2 cellular contexts compared by ENCODE assay signal in the genomic region with DNA sequence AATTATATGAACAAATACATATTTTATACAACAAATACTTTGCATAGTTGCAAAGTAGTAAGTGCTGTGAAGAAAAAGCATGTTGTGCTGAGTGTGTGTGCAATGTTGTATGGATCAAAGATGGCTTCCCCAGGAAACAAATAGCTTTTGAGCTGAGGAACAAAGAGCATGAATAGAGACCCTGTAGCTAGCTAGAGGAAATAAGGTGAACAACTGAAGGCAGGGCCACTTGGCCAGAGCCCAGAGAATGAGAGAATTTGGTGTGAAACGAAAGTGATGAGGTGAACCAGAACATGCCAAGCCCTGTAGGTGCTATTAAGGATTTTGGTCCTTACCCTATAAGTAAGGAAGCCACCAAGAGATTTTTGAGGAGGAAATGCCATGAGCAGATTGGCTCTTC.
TF ChIP-seq lines count a peak whose summit lies in the region.

No MANE protein-coding gene starts in this region.

TF ChIP-seq in IMR-90, 13 proteins besides CTCF, POLR2A, EP300 and RAD21:
- no peak for TF ChIP-seq CHD1 (IDR thresholded peaks at IDR 0.05; ENCODE audit: low read depth, low read length)
- no peak for TF ChIP-seq NFE2L2 (IDR thresholded peaks at IDR 0.05; ENCODE audit: low read depth, low read length)
- no peak for TF ChIP-seq MXI1 (IDR thresholded peaks at IDR 0.05; ENCODE audit: borderline replicate concordance, low read depth, low read length)
- no peak for TF ChIP-seq MAZ (IDR thresholded peaks at IDR 0.05; ENCODE audit: borderline replicate concordance, low read depth, low read length)
- TF ChIP-seq RFX5 (IDR thresholded peaks at IDR 0.05; ENCODE audit: low read depth, low read length), result no peak
- no peak for TF ChIP-seq RCOR1 (IDR thresholded peaks at IDR 0.05; ENCODE audit: insufficient replicate concordance, low read length)
- no peak for TF ChIP-seq CEBPB (IDR thresholded peaks at IDR 0.05; ENCODE audit: low read depth, low read length)
- TF ChIP-seq MAFK (IDR thresholded peaks at IDR 0.05; ENCODE audit: low read depth, low read length), result no peak
- no peak for TF ChIP-seq SMC3 (IDR thresholded peaks at IDR 0.05; ENCODE audit: low read depth, low read length)
- no peak for TF ChIP-seq ELK1 (IDR thresholded peaks at IDR 0.05; ENCODE audit: borderline replicate concordance, low read depth, low read length)
TF ChIP-seq in IMR-90: peak in this region for 0.

TF ChIP-seq in WTC11, 78 proteins besides CTCF, POLR2A, EP300 and RAD21:
- TF ChIP-seq PREB (CRISPR knock-in tag; IDR thresholded peaks at IDR 0.05; ENCODE audit: borderline replicate concordance), result no peak
- TF ChIP-seq NR3C1 (CRISPR knock-in tag; conservative IDR thresholded peaks at IDR 0.05; ENCODE audit: low read depth), result no peak
- TF ChIP-seq USF1 (CRISPR knock-in tag; IDR thresholded peaks at IDR 0.05), result no peak
- TF ChIP-seq, protein P1, sequence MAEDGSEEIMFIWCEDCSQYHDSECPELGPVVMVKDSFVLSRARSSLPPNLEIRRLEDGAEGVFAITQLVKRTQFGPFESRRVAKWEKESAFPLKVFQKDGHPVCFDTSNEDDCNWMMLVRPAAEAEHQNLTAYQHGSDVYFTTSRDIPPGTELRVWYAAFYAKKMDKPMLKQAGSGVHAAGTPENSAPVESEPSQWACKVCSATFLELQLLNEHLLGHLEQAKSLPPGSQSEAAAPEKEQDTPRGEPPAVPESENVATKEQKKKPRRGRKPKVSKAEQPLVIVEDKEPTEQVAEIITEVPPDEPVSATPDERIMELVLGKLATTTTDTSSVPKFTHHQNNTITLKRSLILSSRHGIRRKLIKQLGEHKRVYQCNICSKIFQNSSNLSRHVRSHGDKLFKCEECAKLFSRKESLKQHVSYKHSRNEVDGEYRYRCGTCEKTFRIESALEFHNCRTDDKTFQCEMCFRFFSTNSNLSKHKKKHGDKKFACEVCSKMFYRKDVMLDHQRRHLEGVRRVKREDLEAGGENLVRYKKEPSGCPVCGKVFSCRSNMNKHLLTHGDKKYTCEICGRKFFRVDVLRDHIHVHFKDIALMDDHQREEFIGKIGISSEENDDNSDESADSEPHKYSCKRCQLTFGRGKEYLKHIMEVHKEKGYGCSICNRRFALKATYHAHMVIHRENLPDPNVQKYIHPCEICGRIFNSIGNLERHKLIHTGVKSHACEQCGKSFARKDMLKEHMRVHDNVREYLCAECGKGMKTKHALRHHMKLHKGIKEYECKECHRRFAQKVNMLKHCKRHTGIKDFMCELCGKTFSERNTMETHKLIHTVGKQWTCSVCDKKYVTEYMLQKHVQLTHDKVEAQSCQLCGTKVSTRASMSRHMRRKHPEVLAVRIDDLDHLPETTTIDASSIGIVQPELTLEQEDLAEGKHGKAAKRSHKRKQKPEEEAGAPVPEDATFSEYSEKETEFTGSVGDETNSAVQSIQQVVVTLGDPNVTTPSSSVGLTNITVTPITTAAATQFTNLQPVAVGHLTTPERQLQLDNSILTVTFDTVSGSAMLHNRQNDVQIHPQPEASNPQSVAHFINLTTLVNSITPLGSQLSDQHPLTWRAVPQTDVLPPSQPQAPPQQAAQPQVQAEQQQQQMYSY (CRISPR knock-in tag; IDR thresholded peaks at IDR 0.05), result no peak
- TF ChIP-seq RELA (CRISPR knock-in tag; IDR thresholded peaks at IDR 0.05; ENCODE audit: borderline replicate concordance), result no peak
- no peak for TF ChIP-seq ZSCAN18 (CRISPR knock-in tag; IDR thresholded peaks at IDR 0.05)
- TF ChIP-seq FOXK1 (CRISPR knock-in tag; IDR thresholded peaks at IDR 0.05), result no peak
- TF ChIP-seq NR1H2 (CRISPR knock-in tag; IDR thresholded peaks at IDR 0.05), result no peak
- TF ChIP-seq, protein P2, sequence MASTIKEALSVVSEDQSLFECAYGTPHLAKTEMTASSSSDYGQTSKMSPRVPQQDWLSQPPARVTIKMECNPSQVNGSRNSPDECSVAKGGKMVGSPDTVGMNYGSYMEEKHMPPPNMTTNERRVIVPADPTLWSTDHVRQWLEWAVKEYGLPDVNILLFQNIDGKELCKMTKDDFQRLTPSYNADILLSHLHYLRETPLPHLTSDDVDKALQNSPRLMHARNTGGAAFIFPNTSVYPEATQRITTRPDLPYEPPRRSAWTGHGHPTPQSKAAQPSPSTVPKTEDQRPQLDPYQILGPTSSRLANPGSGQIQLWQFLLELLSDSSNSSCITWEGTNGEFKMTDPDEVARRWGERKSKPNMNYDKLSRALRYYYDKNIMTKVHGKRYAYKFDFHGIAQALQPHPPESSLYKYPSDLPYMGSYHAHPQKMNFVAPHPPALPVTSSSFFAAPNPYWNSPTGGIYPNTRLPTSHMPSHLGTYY (CRISPR knock-in tag; IDR thresholded peaks at IDR 0.05), result no peak
- TF ChIP-seq CDX4 (CRISPR knock-in tag; IDR thresholded peaks at IDR 0.05; ENCODE audit: borderline replicate concordance), result no peak
- TF ChIP-seq OVOL2 (CRISPR knock-in tag; IDR thresholded peaks at IDR 0.05; ENCODE audit: borderline replicate concordance), result no peak
- TF ChIP-seq ZNF219 (CRISPR knock-in tag; IDR thresholded peaks at IDR 0.05; ENCODE audit: borderline replicate concordance), result no peak
